In genomic region chr4:92262371-92262770, GRCh38 we compare ENCODE assay signal across 8 cellular contexts. TPM values are rescaled to one million over a fixed set of nuclear protein-coding genes. Genes with fewer than 3 reads are reported as not detected.
"Had no signal": no experiment of that assay in that cellular context is flagged by ENCODE, and none has a peak within 500 bp of the region (broad histone marks: within the 10 kb centered on the region; RNA-seq: fewer than 3 reads in every experiment).

No MANE protein-coding gene starts in this region.

- H3K27ac ChIP-seq: GM23248, HL-60 had no signal

- H3K4me3 ChIP-seq: GM23248 had no signal

- H3K4me3 Mint-ChIP-seq: H9, IgD-negative memory B cell had no signal

- H3K27me3 Mint-ChIP-seq: IgD-negative memory B cell had no signal

- H3K36me3 Mint-ChIP-seq: IgD-negative memory B cell had no signal

- DNase-seq: GM23248, H9, HCEC 1CT, KBM-7 had no signal

- ATAC-seq: HepG2 had no signal

- H3K4me1 Mint-ChIP-seq: IgD-negative memory B cell had no signal

- H3K9ac ChIP-seq: GM23248 had no signal

- H3K27ac Mint-ChIP-seq: IgD-negative memory B cell had no signal

- H2AFZ ChIP-seq: GM23248 had no signal

RNA-seq across cellular contexts. Expression of gene GRID2, which starts 41.4 kb away (rescaled TPM):
- total RNA-seq: GM23248, HepG2, HT1080 had no signal
- polyA plus RNA-seq: GM23248, HepG2, IgD-negative memory B cell had no signal
